19 cellular contexts compared by ENCODE assay signal in the genomic region with DNA sequence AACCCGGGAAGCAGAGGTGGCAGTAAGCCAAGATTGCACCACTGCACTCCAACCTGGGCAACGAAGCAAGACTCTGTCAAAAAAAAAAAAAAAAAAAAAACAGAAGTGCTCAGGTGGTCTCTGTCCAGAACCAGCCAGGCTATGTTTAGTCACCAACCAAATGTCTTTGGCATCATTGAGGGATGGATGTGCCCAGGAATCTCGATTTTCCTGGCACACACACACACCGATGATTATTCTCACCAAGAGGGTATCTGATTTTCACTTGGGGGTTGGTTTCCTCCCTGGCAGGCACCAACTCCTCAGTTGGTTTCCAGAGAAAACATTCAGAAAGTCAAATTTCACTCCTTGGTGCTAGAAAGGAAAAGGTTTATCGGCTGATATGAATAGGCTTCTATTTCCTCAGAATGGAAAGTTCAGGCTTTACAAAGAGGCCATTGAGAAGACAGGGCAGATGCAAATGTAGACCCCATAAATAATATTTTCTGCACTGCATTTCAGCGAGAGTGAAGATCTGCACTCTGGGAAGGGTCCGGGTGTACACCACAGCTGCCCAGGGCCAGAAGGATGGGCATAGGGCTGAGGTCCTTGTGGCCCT.
A peak's percentile ranks its signal among the peaks of the same experiment; 100 is the strongest.
DNase-seq lines count a peak whose midpoint lies in the region; ATAC-seq and TF ChIP-seq lines count a peak whose summit lies in the region.
"Had no signal": no experiment of that assay in that cellular context is flagged by ENCODE, and none has a peak within 500 bp of the region (broad histone marks: within the 10 kb centered on the region; RNA-seq: fewer than 3 reads in every experiment).

No MANE protein-coding gene starts in this region.

- no peaks in the 10 kb centered on the region for H3K79me2 ChIP-seq in neural progenitor cell (ENCODE audit: low read depth)

- POLR2A ChIA-PET in Panc1 (lab: Charles Lee): no interaction called here

- no peak for ATAC-seq in Panc1
- ATAC-seq in effector memory CD8-positive, alpha-beta T cell (replicated peaks): no peak

- no peaks in the 10 kb centered on the region for H3F3A ChIP-seq in neural progenitor cell (ENCODE audit: low read depth)

- BruUV-seq in Panc1 (replicated peaks; lab: Mats Ljungman, UMichigan): no TSS peak

- 0 out of 2 replicates have a peak overlapping the region, but pooled peaks have one; percentile 10 for H3K27ac ChIP-seq in Panc1 (ENCODE audit: low read length)
- H3K27ac ChIP-seq in coronary artery: peak overlapping the region; percentile 20 to 32
- no peak overlapping the region for H3K27ac ChIP-seq in neural progenitor cell
- H3K27ac ChIP-seq: C4-2B, HL-60 had no signal

- DNase-seq in G401 (ENCODE audit: low spot score): peak; percentile 42
- no peak for DNase-seq in Panc1 (ENCODE audit: low read depth, low spot score)
- no peak for DNase-seq in coronary artery (ENCODE audit: low spot score)
- no peak for DNase-seq in neural progenitor cell (ENCODE audit: low spot score)
- DNase-seq in hepatic stellate cell (ENCODE audit: low spot score): no peak
- no peak for DNase-seq in stimulated activated CD4-positive, alpha-beta T cell treated with anti-CD3 and anti-CD28 coated beads, Interleukin-1b, Interleukin-23, amount 100 ng/mL, for 48 hours
- no peak for DNase-seq in effector memory CD8-positive, alpha-beta T cell
- DNase-seq: AML-193, DND-41, H7, HFFc6, IMR-90, NCI-H1436 treated with DMSO at 0.1 percent for 48 hours, NCI-H2029 treated with DMSO at 0.1 percent for 48 hours, NCI-H2171, SHP77, SK-N-SH had no signal

- in situ Hi-C loops in G401 (cut with HindIII; ENCODE audit: low sequenced_read_pairs) (no loop called here), Panc1 (cut with HindIII; ENCODE audit: low pct_unique_long_range_greater_than_20kb, low sequenced_read_pairs) (no loop called here)

- intact Hi-C loops in Panc1 (cut with micrococcal nuclease; ENCODE audit: unreplicated experiment): no loop called here

- peaks cover 3% of the 10 kb centered on the region for H3K4me1 Mint-ChIP-seq in neural progenitor cell
- H3K4me1 Mint-ChIP-seq in effector memory CD8-positive, alpha-beta T cell (ENCODE audit: low read depth in 2 of 2): no peaks in the 10 kb centered on the region

- H3K9me3 ChIP-seq in Panc1 (ENCODE audit: control insufficient read depth, insufficient read depth, low read depth, low read length) (no peaks in the 10 kb centered on the region), neural progenitor cell (ENCODE audit: low read depth) (no peaks in the 10 kb centered on the region)
- H3K9me3 ChIP-seq: SK-N-SH had no signal

- no peak overlapping the region for H3K4me2 ChIP-seq in neural progenitor cell
- H3K4me2 ChIP-seq: SK-N-SH had no signal

- peaks cover 5% of the 10 kb centered on the region for H3K36me3 Mint-ChIP-seq in neural progenitor cell
- H3K36me3 Mint-ChIP-seq in effector memory CD8-positive, alpha-beta T cell (ENCODE audit: insufficient read depth): no peaks in the 10 kb centered on the region

- peaks cover 8% of the 10 kb centered on the region for H3K27me3 Mint-ChIP-seq in neural progenitor cell (ENCODE audit: insufficient read depth, low read depth)
- H3K27me3 Mint-ChIP-seq in effector memory CD8-positive, alpha-beta T cell: no peaks in the 10 kb centered on the region

- H3K9ac ChIP-seq in neural progenitor cell: no peak overlapping the region
- H3K9ac ChIP-seq: SK-N-SH had no signal

- H3K4me3 ChIP-seq in Panc1 (ENCODE audit: low read depth in 2 of 2, low read length in 2 of 2) (no peak overlapping the region), coronary artery (no peak overlapping the region), neural progenitor cell (no peak overlapping the region)

- TF ChIP-seq CTCF in Panc1 (IDR thresholded peaks at IDR 0.05): no peak
- TF ChIP-seq CTCF in coronary artery (IDR thresholded peaks at IDR 0.05): no peak
- TF ChIP-seq CTCF in neural progenitor cell (IDR thresholded peaks at IDR 0.05): no peak

- H2AFZ ChIP-seq in neural progenitor cell (replicated peaks): no peak overlapping the region

- H3K27ac Mint-ChIP-seq in neural progenitor cell: peak overlapping the region; percentile 14
- no peak overlapping the region for H3K27ac Mint-ChIP-seq in effector memory CD8-positive, alpha-beta T cell
- H3K27ac Mint-ChIP-seq: HFFc6 had no signal

- H3K27me3 ChIP-seq in Panc1 (ENCODE audit: control insufficient read depth, insufficient read depth, low read length) (no peaks in the 10 kb centered on the region), neural progenitor cell (no peaks in the 10 kb centered on the region)

- peaks cover 61% of the 10 kb centered on the region for H3K36me3 ChIP-seq in Panc1 (ENCODE audit: control insufficient read depth, insufficient read depth, low read length)
- H3K36me3 ChIP-seq in neural progenitor cell: no peaks in the 10 kb centered on the region

- CTCF ChIA-PET in Panc1 (lab: Charles Lee): no interaction called here

- H3K4me3 Mint-ChIP-seq in neural progenitor cell: no peak overlapping the region
- no peak overlapping the region for H3K4me3 Mint-ChIP-seq in effector memory CD8-positive, alpha-beta T cell
- H3K4me3 Mint-ChIP-seq: HFFc6 had no signal

- no peaks in the 10 kb centered on the region for H4K20me1 ChIP-seq in neural progenitor cell (ENCODE audit: low read depth)

- H3K9me3 Mint-ChIP-seq in neural progenitor cell: no peaks in the 10 kb centered on the region
- H3K9me3 Mint-ChIP-seq in effector memory CD8-positive, alpha-beta T cell: peaks cover 0 to 7% of the 10 kb centered on the region in 2 donors
- H3K9me3 Mint-ChIP-seq: HFFc6 had no signal

- H3K4me1 ChIP-seq in Panc1 (ENCODE audit: control insufficient read depth, insufficient read depth, low read length): peaks cover 10% of the 10 kb centered on the region
- no peaks in the 10 kb centered on the region for H3K4me1 ChIP-seq in neural progenitor cell
